Comparison of ENCODE assay signal across 2 cellular contexts in genomic region chr1:154856049-154856448, GRCh38.
TF ChIP-seq lines count a peak whose summit lies in the region.

No MANE protein-coding gene starts in this region.

TF ChIP-seq in GM23338, 12 proteins besides CTCF, POLR2A, EP300 and RAD21:
- no peak for TF ChIP-seq EZH2 (IDR thresholded peaks at IDR 0.05; ENCODE audit: low read depth, unreplicated experiment)
- no peak for TF ChIP-seq ZNF462 (CRISPR knock-in tag; IDR thresholded peaks at IDR 0.05)
- TF ChIP-seq CREB1 (CRISPR knock-in tag; IDR thresholded peaks at IDR 0.05; ENCODE audit: low read depth), result no peak

TF ChIP-seq in H1, 55 proteins besides CTCF, POLR2A, EP300 and RAD21:
- TF ChIP-seq RNF2 (IDR thresholded peaks at IDR 0.05; ENCODE audit: borderline replicate concordance, low read depth, low read length, missing control alignments, poor library complexity, severe bottlenecking), result no peak
- no peak for TF ChIP-seq SP4 (IDR thresholded peaks at IDR 0.05; ENCODE audit: low read length)
- TF ChIP-seq YY1 (IDR thresholded peaks at IDR 0.05; ENCODE audit: low read depth, low read length), result no peak
- no peak for TF ChIP-seq SIN3A (conservative IDR thresholded peaks at IDR 0.05 in 1 of 2, IDR thresholded peaks at IDR 0.05 in 1 of 2; ENCODE audit: low read depth in 1 of 2, low read length in 2 of 2)
- TF ChIP-seq RXRA (IDR thresholded peaks at IDR 0.05; ENCODE audit: insufficient read depth, low read depth, low read length), result no peak
- TF ChIP-seq SIX5 (IDR thresholded peaks at IDR 0.05; ENCODE audit: low read depth, low read length), result no peak
- TF ChIP-seq ATF3 (IDR thresholded peaks at IDR 0.05; ENCODE audit: insufficient read depth, low read depth, low read length), result no peak
- TF ChIP-seq CBX8 (IDR thresholded peaks at IDR 0.05; ENCODE audit: borderline replicate concordance, low read depth, low read length), result no peak
- TF ChIP-seq POLR2AphosphoS5 (IDR thresholded peaks at IDR 0.05; ENCODE audit: low read depth, low read length), result no peak
- TF ChIP-seq CREB1 (IDR thresholded peaks at IDR 0.05), result no peak
- no peak for TF ChIP-seq PHF8 (conservative IDR thresholded peaks at IDR 0.05; ENCODE audit: low read depth, low read length)
- no peak for TF ChIP-seq ATF2 (IDR thresholded peaks at IDR 0.05; ENCODE audit: low read length)
- no peak for TF ChIP-seq CHD1 (IDR thresholded peaks at IDR 0.05; ENCODE audit: low read depth, low read length)
- no peak for TF ChIP-seq KDM5A (IDR thresholded peaks at IDR 0.05; ENCODE audit: low read length)
- no peak for TF ChIP-seq RBBP5 (IDR thresholded peaks at IDR 0.05; ENCODE audit: borderline replicate concordance, low read depth, low read length)
- no peak for TF ChIP-seq E2F6 (IDR thresholded peaks at IDR 0.05)
- no peak for TF ChIP-seq GTF2F1 (IDR thresholded peaks at IDR 0.05; ENCODE audit: borderline replicate concordance, low read depth, low read length)
TF ChIP-seq in H1: peak in this region for 0.
